In the genomic region with DNA sequence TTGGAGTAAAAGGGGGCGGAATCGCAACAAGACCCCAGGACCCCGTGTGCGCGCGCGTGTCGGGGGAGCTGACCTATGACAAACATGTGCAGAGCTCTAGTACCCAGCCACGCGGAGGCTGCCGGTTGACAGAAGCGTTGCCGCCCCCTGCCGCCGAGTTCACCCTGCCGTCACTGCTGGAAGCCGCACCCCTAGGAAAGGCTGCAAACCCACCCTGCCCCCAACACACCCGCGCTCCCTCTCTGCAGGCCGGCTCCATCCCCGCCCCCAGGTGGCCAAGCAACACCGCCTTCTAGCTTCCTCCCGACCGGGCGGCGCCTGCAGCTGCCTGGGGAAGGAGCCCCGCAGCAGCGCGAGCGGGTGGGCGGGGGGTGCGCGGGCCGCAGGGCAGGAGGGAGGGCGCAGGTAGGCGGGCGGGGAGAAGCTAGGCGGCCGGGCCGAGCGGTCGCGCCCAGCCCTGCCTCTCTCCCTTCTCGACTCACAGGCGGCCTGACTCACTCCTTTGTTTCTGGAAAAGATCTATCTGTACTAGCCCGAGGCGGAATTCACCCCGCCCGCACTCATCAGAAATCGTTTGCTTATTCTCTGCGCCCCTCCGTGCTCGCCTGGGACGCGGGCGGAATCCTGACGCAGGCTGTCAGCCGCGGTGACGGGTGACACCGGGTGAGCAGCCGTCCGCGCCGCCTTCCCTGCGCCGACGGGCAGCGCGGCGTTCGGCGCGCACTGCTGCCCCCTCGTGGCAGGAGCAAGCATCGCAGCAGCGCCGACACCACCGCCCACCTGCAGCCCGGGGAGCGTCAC, we compare ENCODE assay signal across 8 cellular contexts.
A peak's percentile ranks its signal among the peaks of the same experiment; 100 is the strongest.
DNase-seq lines count a peak whose midpoint lies in the region; ATAC-seq and TF ChIP-seq lines count a peak whose summit lies in the region.

No MANE protein-coding gene starts in this region.

- peak overlapping the region; percentile 79 for H3K4me3 ChIP-seq in parathyroid adenoma (ENCODE audit: low read depth, low read length)
- H3K4me3 ChIP-seq in tibial nerve = peak overlapping the region; percentile 51 to 88 (median 72)

- H3K27ac ChIP-seq in parathyroid adenoma = peak overlapping the region; percentile 96
- H3K27ac ChIP-seq in tibial nerve = peak overlapping the region; percentile 84 to 96 (median 94)

- peak; percentile 96 for TF ChIP-seq CTCF in GM12873 (IDR thresholded peaks at IDR 0.05; ENCODE audit: insufficient read depth, low read depth, low read length, missing control alignments)
- peak; percentile 99 for TF ChIP-seq CTCF in parathyroid adenoma (IDR thresholded peaks at IDR 0.05)
- peak; percentile 95 to 100 (median 98) for TF ChIP-seq CTCF in tibial nerve (IDR thresholded peaks at IDR 0.05)

- peak overlapping the region; percentile 71 for H3K4me2 ChIP-seq in parathyroid adenoma (ENCODE audit: low read length)

- intact Hi-C loops in cardiac septum (cut with DNase I) = loop anchor here (1.0 to 10.0 kb wide), 4 partner anchors 91 to 567 kb away; no protein-coding TSS in a partner anchor

- H3K9ac ChIP-seq in parathyroid adenoma = peak overlapping the region; percentile 87

- peak; percentile 88 for ATAC-seq in HG02798 (IDR thresholded peaks at IDR 0.05; ENCODE audit: poor library complexity, unreplicated experiment)
- peak; percentile 90 for ATAC-seq in activated naive CD8-positive, alpha-beta T cell treated with anti-CD3 and anti-CD28 coated beads, Interleukin-2, amount 10 ng/mL, durations not matched to agents 7 days and 5 days (ENCODE audit: low read depth)

- peak overlapping the region; percentile 89 for H2AFZ ChIP-seq in parathyroid adenoma

- peaks cover 13% of the 10 kb centered on the region for H3K4me1 Mint-ChIP-seq in activated naive CD8-positive, alpha-beta T cell treated with anti-CD3 and anti-CD28 coated beads, Interleukin-2, amount 10 ng/mL, durations not matched to agents 7 days and 5 days

- TF ChIP-seq EP300 in tibial nerve (IDR thresholded peaks at IDR 0.05) = peak in 1 of 2 donors; percentile 79

- H3K9me3 ChIP-seq in parathyroid adenoma (ENCODE audit: control insufficient read depth, low read length) (no peaks in the 10 kb centered on the region), tibial nerve (no peaks in the 10 kb centered on the region)

- no peaks in the 10 kb centered on the region for H3K9me3 Mint-ChIP-seq in activated naive CD8-positive, alpha-beta T cell treated with anti-CD3 and anti-CD28 coated beads, Interleukin-2, amount 10 ng/mL, durations not matched to agents 7 days and 5 days

- H3K4me3 Mint-ChIP-seq in activated naive CD8-positive, alpha-beta T cell treated with anti-CD3 and anti-CD28 coated beads, Interleukin-2, amount 10 ng/mL, durations not matched to agents 7 days and 5 days = peak overlapping the region; percentile 90

- 0 to 1% methylated on average over 37 to 68 of the region's 81 CpGs for WGBS in tibial nerve, 2 donors

- DNase-seq in NCI-H128 (lab: John Stamatoyannopoulos, UW; ENCODE audit: unreplicated experiment) = peak; percentile 83
- DNase-seq in SKM-1 treated with dmso at 0.1 percent for 144 hours (lab: John Stamatoyannopoulos, UW; ENCODE audit: unreplicated experiment) = peak; percentile 86
- peak; percentile 92 for DNase-seq in activated naive CD8-positive, alpha-beta T cell treated with anti-CD3 and anti-CD28 coated beads, Interleukin-2, amount 10 ng/mL, durations not matched to agents 7 days and 5 days
- peak; percentile 95 for DNase-seq in cardiac septum (ENCODE audit: low spot score)
- peak; percentile 72 for DNase-seq in tibial nerve (ENCODE audit: low spot score in 2 of 2)

- no peaks in the 10 kb centered on the region for H3K36me3 Mint-ChIP-seq in activated naive CD8-positive, alpha-beta T cell treated with anti-CD3 and anti-CD28 coated beads, Interleukin-2, amount 10 ng/mL, durations not matched to agents 7 days and 5 days

- POLR2A ChIA-PET in activated naive CD8-positive, alpha-beta T cell treated with anti-CD3 and anti-CD28 coated beads, Interleukin-2, amount 10 ng/mL, durations not matched to agents 7 days and 5 days (lab: Charles Lee) = interaction anchor here (1.0 to 1.9 kb wide), 6 partner anchors 8 to 638 kb away, joined by 3 to 9 read pairs (median 4); no protein-coding TSS in a partner anchor

- H3K79me2 ChIP-seq in parathyroid adenoma = no peaks in the 10 kb centered on the region

- H3K36me3 ChIP-seq in parathyroid adenoma (ENCODE audit: control insufficient read depth, insufficient read depth, low read length) (no peaks in the 10 kb centered on the region), tibial nerve (no peaks in the 10 kb centered on the region)

- peak in 1 of 2 donors; percentile 53 for TF ChIP-seq POLR2A in tibial nerve (IDR thresholded peaks at IDR 0.05)

- peaks cover 9% of the 10 kb centered on the region for H3K4me1 ChIP-seq in parathyroid adenoma
- peaks cover 0 to 23% (median 5%) of the 10 kb centered on the region in 4 donors for H3K4me1 ChIP-seq in tibial nerve

- H3K27me3 Mint-ChIP-seq in activated naive CD8-positive, alpha-beta T cell treated with anti-CD3 and anti-CD28 coated beads, Interleukin-2, amount 10 ng/mL, durations not matched to agents 7 days and 5 days = peaks cover 3% of the 10 kb centered on the region

- H3K27me3 ChIP-seq in parathyroid adenoma (ENCODE audit: control insufficient read depth, insufficient read depth, low read length) (no peaks in the 10 kb centered on the region), tibial nerve (no peaks in the 10 kb centered on the region)

- H3K27ac Mint-ChIP-seq in activated naive CD8-positive, alpha-beta T cell treated with anti-CD3 and anti-CD28 coated beads, Interleukin-2, amount 10 ng/mL, durations not matched to agents 7 days and 5 days = peak overlapping the region; percentile 99

Comparison
In these comparisons a context has a peak if more than half of its experiments do, and no peak if none do; other contexts are left out.
1. Peak in every context shown above with its lines: DNase-seq, ATAC-seq, H3K4me3 ChIP-seq and H3K27ac ChIP-seq.